Comparison of ENCODE assay signal across 8 cellular contexts in genomic region chr14:105944632-105945610, GRCh38.
DNase-seq lines count a peak whose midpoint lies in the region; ATAC-seq, FAIRE-seq and TF ChIP-seq lines count a peak whose summit lies in the region.

No MANE protein-coding gene starts in this region.

- intact Hi-C loops in CD8-positive, alpha-beta T cell (cut with DNase I, micrococcal nuclease) = loop anchor here (2.0 to 10.0 kb wide), 4 partner anchors 66 to 390 kb away; no protein-coding TSS in a partner anchor

- no peak overlapping the region for H3K4me3 Mint-ChIP-seq in CD8-positive, alpha-beta T cell

- no peak overlapping the region for H3K4me2 ChIP-seq in keratinocyte (ENCODE audit: control insufficient read depth, extremely low read depth, insufficient read depth, low read depth, low read length)

- POLR2A ChIA-PET in CD8-positive, alpha-beta T cell (lab: Charles Lee) = no interaction called here

- no peak overlapping the region for H3K27ac ChIP-seq in CD8-positive, alpha-beta T cell (ENCODE audit: low read depth, low read length)
- H3K27ac ChIP-seq in keratinocyte (ENCODE audit: control insufficient read depth, insufficient read depth, low read length) = no peak overlapping the region

- H2AFZ ChIP-seq in keratinocyte (ENCODE audit: control insufficient read depth, low read length) = no peak overlapping the region

- H3K4me1 ChIP-seq in CD8-positive, alpha-beta T cell (ENCODE audit: insufficient read depth, low read length) = no peaks in the 10 kb centered on the region
- H3K4me1 ChIP-seq in keratinocyte (ENCODE audit: control insufficient read depth, extremely low read depth, insufficient read depth, low read length) = no peaks in the 10 kb centered on the region

- no peaks in the 10 kb centered on the region for H3K36me3 ChIP-seq in CD8-positive, alpha-beta T cell (ENCODE audit: insufficient read depth, low read length)
- no peaks in the 10 kb centered on the region for H3K36me3 ChIP-seq in keratinocyte (ENCODE audit: control insufficient read depth in 2 of 2, extremely low read depth in 1 of 2, insufficient read depth in 2 of 2, low read length in 2 of 2)

- H3K9me3 Mint-ChIP-seq in CD8-positive, alpha-beta T cell = peaks cover 1% of the 10 kb centered on the region

- peaks cover 7% of the 10 kb centered on the region for H3K27me3 Mint-ChIP-seq in CD8-positive, alpha-beta T cell (ENCODE audit: low read depth)

- CTCF ChIA-PET in CD8-positive, alpha-beta T cell (lab: Charles Lee) = interaction anchor here (0.6 to 4.0 kb wide), 13 partner anchors 8 to 269 kb away, joined by 3 to 18 read pairs (median 4); no protein-coding TSS in a partner anchor

- TF ChIP-seq CTCF in CD8-positive, alpha-beta T cell (IDR thresholded peaks at IDR 0.05) = peak; percentile 88
- TF ChIP-seq CTCF in keratinocyte (optimal IDR thresholded peaks at IDR 0.05 in 1 of 3, IDR thresholded peaks at IDR 0.05 in 1 of 3, conservative IDR thresholded peaks at IDR 0.05 in 1 of 3; ENCODE audit: extremely low read depth in 1 of 3, insufficient read depth in 2 of 3, low read length in 3 of 3) = peak in 2 of 3 experiments; percentile 33 to 48

- peak; percentile 51 to 87 (median 73) for DNase-seq in CD8-positive, alpha-beta T cell
- DNase-seq in HTR-8/SVneo (ENCODE audit: insufficient read length, low spot score) = peak; percentile 50
- DNase-seq in RKO (ENCODE audit: low spot score) = peak; percentile 79
- DNase-seq in activated T-cell treated with anti-CD3 and anti-CD28 coated beads, Interleukin-2, amount 50 U/mL, for 48 hours = peak; percentile 91 to 93
- no peak for DNase-seq in keratinocyte (ENCODE audit: low read depth, low spot score)
- peak; percentile 93 for DNase-seq in stimulated activated CD8-positive, alpha-beta memory T cell treated with anti-CD3 and anti-CD28 coated beads, Interleukin-4, amount 100 ng/mL, for 48 hours
- DNase-seq in medulla oblongata (ENCODE audit: extremely low spot score) = no peak

- H3K27ac Mint-ChIP-seq in CD8-positive, alpha-beta T cell = no peak overlapping the region

- H3K4me3 ChIP-seq in CD8-positive, alpha-beta T cell (ENCODE audit: low read depth, low read length) = no peak overlapping the region
- no peak overlapping the region for H3K4me3 ChIP-seq in keratinocyte (ENCODE audit: control insufficient read depth in 2 of 3, extremely low read depth in 1 of 3, insufficient read depth in 2 of 3, low read depth in 1 of 3, low read length in 3 of 3)

- H3K9ac ChIP-seq in keratinocyte (ENCODE audit: control insufficient read depth, extremely low read depth, insufficient read depth, low read length) = no peak overlapping the region

- H3K79me2 ChIP-seq in keratinocyte (ENCODE audit: control insufficient read depth, insufficient read depth, low read length) = no peaks in the 10 kb centered on the region

- FAIRE-seq in HTR-8/SVneo (lab: Jason Lieb, UNC) (peak; percentile 70), keratinocyte (lab: Jason Lieb, UNC) (no peak)

- dilution Hi-C loops in keratinocyte (cut with MboI; ENCODE audit: extremely low pct_ligation_motif_present, low sequenced_read_pairs) = no loop called here

- H3K9me1 ChIP-seq in keratinocyte (ENCODE audit: control insufficient read depth, extremely low read depth, insufficient read depth, low read length) = no peaks in the 10 kb centered on the region

- no peaks in the 10 kb centered on the region for H3K36me3 Mint-ChIP-seq in CD8-positive, alpha-beta T cell

- no peaks in the 10 kb centered on the region for H4K20me1 ChIP-seq in keratinocyte (ENCODE audit: control insufficient read depth, extremely low read depth, insufficient read depth, low read length)

- no peaks in the 10 kb centered on the region for H3K27me3 ChIP-seq in CD8-positive, alpha-beta T cell (ENCODE audit: insufficient read depth, low read length)
- no peaks in the 10 kb centered on the region for H3K27me3 ChIP-seq in keratinocyte (ENCODE audit: control insufficient read depth, extremely low read depth, insufficient read depth, low read length)

- peaks cover under 1% of the 10 kb centered on the region for H3K9me3 ChIP-seq in CD8-positive, alpha-beta T cell (ENCODE audit: low read length)
- H3K9me3 ChIP-seq in keratinocyte (ENCODE audit: control insufficient read depth, low read depth, low read length) = peaks cover 2% of the 10 kb centered on the region

- ATAC-seq in CD8-positive, alpha-beta T cell = peak; percentile 79
- ATAC-seq in HG03175 (IDR thresholded peaks at IDR 0.05; ENCODE audit: unreplicated experiment) = no peak

- H3K4me1 Mint-ChIP-seq in CD8-positive, alpha-beta T cell (ENCODE audit: low read depth) = peaks cover 13% of the 10 kb centered on the region

Comparison
In these comparisons a context has a peak if more than half of its experiments do, and no peak if none do; other contexts are left out.
1. DNase-seq: peak in CD8-positive, alpha-beta T cell (7 of 7), HTR-8/SVneo (single experiment), RKO (single experiment), activated T-cell treated with anti-CD3 and anti-CD28 coated beads, Interleukin-2, amount 50 U/mL, for 48 hours (2 of 2) and stimulated activated CD8-positive, alpha-beta memory T cell treated with anti-CD3 and anti-CD28 coated beads, Interleukin-4, amount 100 ng/mL, for 48 hours (single experiment); none in keratinocyte (single experiment) and medulla oblongata (single experiment).